1 cellular context compared by ENCODE assay signal in the genomic region with DNA sequence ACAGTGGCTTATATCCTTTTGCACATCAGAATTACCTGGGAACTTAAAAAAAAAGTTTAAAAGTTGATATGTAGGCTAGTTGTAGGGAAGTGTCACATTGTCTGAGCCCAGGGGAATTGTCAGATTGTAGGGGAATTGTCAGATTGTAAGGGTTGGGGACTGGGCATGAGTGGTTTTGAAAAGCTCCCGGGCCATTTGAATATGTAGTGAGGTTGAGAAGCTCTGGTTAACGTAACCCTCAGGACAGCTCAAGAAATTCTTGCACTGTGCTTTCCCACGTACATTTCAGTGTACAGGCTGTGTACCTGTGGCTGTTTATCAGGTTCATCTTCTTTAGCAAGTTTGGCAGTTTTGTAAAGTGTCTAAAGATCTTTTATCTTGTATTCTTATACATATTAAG.
TF ChIP-seq lines count a peak whose summit lies in the region.

No MANE protein-coding gene starts in this region.

TF ChIP-seq in IMR-90, 13 proteins besides CTCF, POLR2A, EP300 and RAD21 (continued from another document):
- TF ChIP-seq NFE2L2 (IDR thresholded peaks at IDR 0.05; ENCODE audit: low read depth, low read length) (no peak), MAZ (IDR thresholded peaks at IDR 0.05; ENCODE audit: borderline replicate concordance, low read depth, low read length) (no peak), RCOR1 (IDR thresholded peaks at IDR 0.05; ENCODE audit: insufficient replicate concordance, low read length) (no peak), RFX5 (IDR thresholded peaks at IDR 0.05; ENCODE audit: low read depth, low read length) (no peak), MAFK (IDR thresholded peaks at IDR 0.05; ENCODE audit: low read depth, low read length) (no peak), CEBPB (IDR thresholded peaks at IDR 0.05; ENCODE audit: low read depth, low read length) (no peak), FOS (IDR thresholded peaks at IDR 0.05; ENCODE audit: low read depth, low read length) (no peak), BHLHE40 (IDR thresholded peaks at IDR 0.05; ENCODE audit: low read depth, low read length) (no peak)
- TF ChIP-seq, protein P1, sequence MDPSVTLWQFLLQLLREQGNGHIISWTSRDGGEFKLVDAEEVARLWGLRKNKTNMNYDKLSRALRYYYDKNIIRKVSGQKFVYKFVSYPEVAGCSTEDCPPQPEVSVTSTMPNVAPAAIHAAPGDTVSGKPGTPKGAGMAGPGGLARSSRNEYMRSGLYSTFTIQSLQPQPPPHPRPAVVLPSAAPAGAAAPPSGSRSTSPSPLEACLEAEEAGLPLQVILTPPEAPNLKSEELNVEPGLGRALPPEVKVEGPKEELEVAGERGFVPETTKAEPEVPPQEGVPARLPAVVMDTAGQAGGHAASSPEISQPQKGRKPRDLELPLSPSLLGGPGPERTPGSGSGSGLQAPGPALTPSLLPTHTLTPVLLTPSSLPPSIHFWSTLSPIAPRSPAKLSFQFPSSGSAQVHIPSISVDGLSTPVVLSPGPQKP (IDR thresholded peaks at IDR 0.05; ENCODE audit: borderline replicate concordance, low read depth, low read length), result no peak
